In the genomic region with DNA sequence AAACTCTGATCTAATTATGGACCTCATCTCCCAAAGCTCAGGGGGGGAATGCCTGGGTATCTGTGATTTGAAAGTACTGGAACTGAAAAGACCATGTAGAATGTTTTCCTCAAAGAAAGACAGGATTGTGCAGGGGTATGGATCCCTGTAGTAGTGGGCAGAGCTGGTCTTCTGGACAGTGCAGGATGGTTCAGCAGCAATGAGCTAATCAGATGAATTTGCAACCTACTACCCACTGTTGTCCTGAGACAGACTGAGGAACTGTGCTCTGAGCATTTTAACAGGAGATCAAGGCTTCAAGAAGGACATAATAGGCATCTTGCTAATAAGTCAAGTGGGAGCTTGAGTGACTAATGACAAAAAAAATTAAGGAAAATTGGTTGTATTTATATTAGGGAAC, we compare ENCODE assay signal across 19 cellular contexts.
DNase-seq lines count a peak whose midpoint lies in the region; ATAC-seq, FAIRE-seq and TF ChIP-seq lines count a peak whose summit lies in the region.
"Had no signal": no experiment of that assay in that cellular context is flagged by ENCODE, and none has a peak within 500 bp of the region (broad histone marks: within the 10 kb centered on the region; RNA-seq: fewer than 3 reads in every experiment).

No MANE protein-coding gene starts in this region.

- no peak for FAIRE-seq in K562 (lab: Jason Lieb, UNC)
- FAIRE-seq: bronchial epithelial cell had no signal

- H4K20me1 ChIP-seq in K562 (replicated peaks; ENCODE audit: control insufficient read depth, insufficient read depth, low read length) (no peaks in the 10 kb centered on the region), SK-N-SH (ENCODE audit: insufficient read depth) (no peaks in the 10 kb centered on the region)

- no peak for TF ChIP-seq POLR2A in K562 (conservative IDR thresholded peaks at IDR 0.05)

- no TSS peak for BruUV-seq in K562 (replicated peaks; lab: Mats Ljungman, UMichigan)

- H3K79me2 ChIP-seq in K562 (ENCODE audit: control insufficient read depth, insufficient read depth, low read length) (no peaks in the 10 kb centered on the region), SK-N-SH (ENCODE audit: insufficient read depth) (no peaks in the 10 kb centered on the region)

- H3K27me3 Mint-ChIP-seq in activated T-cell treated with anti-CD3 and anti-CD28 coated beads, Interleukin-2, amount 50 U/mL, for 24 hours = no peaks in the 10 kb centered on the region
- H3K27me3 Mint-ChIP-seq in natural killer cell (ENCODE audit: low read depth in 2 of 2) = no peaks in the 10 kb centered on the region

- H3K9me2 ChIP-seq in SK-N-SH = no peaks in the 10 kb centered on the region

- CTCF ChIA-PET in K562 (lab: Yijun Ruan, JAX; ENCODE audit: low intra/inter-chr PET ratio) (interaction anchor here (0.5 kb wide), 1 partner anchor 43 kb away, joined by 3 read pairs; no protein-coding TSS in a partner anchor), SK-N-SH (lab: Yijun Ruan, JAX) (no interaction called here)

- intact Hi-C loops in K562 (cut with micrococcal nuclease) = loop anchor here (5.0 kb wide), 1 partner anchor 45 kb away; no protein-coding TSS in a partner anchor
- intact Hi-C loops in natural killer cell (cut with micrococcal nuclease) = no loop called here

- H3K9me3 Mint-ChIP-seq in activated T-cell treated with anti-CD3 and anti-CD28 coated beads, Interleukin-2, amount 50 U/mL, for 24 hours = no peaks in the 10 kb centered on the region
- H3K9me3 Mint-ChIP-seq in natural killer cell = no peaks in the 10 kb centered on the region

- POLR2A ChIA-PET in K562 (lab: Yijun Ruan, JAX) (interaction anchor here (0.9 to 1.5 kb wide), 6 partner anchors 9 to 151 kb away, joined by 3 to 5 read pairs (median 3); no protein-coding TSS in a partner anchor), SK-N-SH (lab: Yijun Ruan, JAX) (no interaction called here)

- H3K27ac ChIP-seq in K562 (ENCODE audit: extremely low read depth, low read depth, low read length) (peak overlapping the region; percentile 63), SK-N-SH (ENCODE audit: low read depth in 2 of 2, low read length in 1 of 2) (no peak overlapping the region)
- H3K27ac ChIP-seq: A549, RWPE1, uterus had no signal

- TF ChIP-seq CTCF in K562 (IDR thresholded peaks at IDR 0.05 in 2 of 3, conservative IDR thresholded peaks at IDR 0.05 in 1 of 3; ENCODE audit: insufficient read depth in 2 of 3, low read depth in 1 of 3, low read length in 3 of 3) (no peak), natural killer cell (IDR thresholded peaks at IDR 0.05) (no peak), SK-N-SH (IDR thresholded peaks at IDR 0.05) (no peak)

- peak overlapping the region; percentile 92 for H3K27ac Mint-ChIP-seq in activated T-cell treated with anti-CD3 and anti-CD28 coated beads, Interleukin-2, amount 50 U/mL, for 24 hours
- peak overlapping the region; percentile 50 to 84 for H3K27ac Mint-ChIP-seq in natural killer cell

- H3K4me3 Mint-ChIP-seq in activated T-cell treated with anti-CD3 and anti-CD28 coated beads, Interleukin-2, amount 50 U/mL, for 24 hours = peak overlapping the region; percentile 54
- peak overlapping the region; percentile 1 for H3K4me3 Mint-ChIP-seq in natural killer cell

- no peak for DNase-seq in activated T-cell treated with anti-CD3 and anti-CD28 coated beads, Interleukin-2, amount 50 U/mL, for 24 hours
- DNase-seq in activated T-cell treated with anti-CD3 and anti-CD28 coated beads for 4 hours (no peak), OCI-M1 (lab: John Stamatoyannopoulos, UW) (peak; percentile 53), K562 (ENCODE audit: extremely low read depth in 1 of 4, low spot score in 3 of 4) (no peak), natural killer cell (no peak), NCI-H82 (lab: John Stamatoyannopoulos, UW) (no peak), SK-N-SH (no peak)
- DNase-seq: cortex of kidney; NCI-H1105; NCI-H2081 treated with DMSO at 0.1 percent for 48 hours; NCI-H510A treated with DMSO at 0.1 percent for 48 hours; stimulated activated CD4-positive, alpha-beta T cell treated with anti-CD3 and anti-CD28 coated beads, Interleukin-4, amount 100 ng/mL, for 1 hour; T1000; uterus had no signal

- H3K9me3 ChIP-seq in K562 (replicated peaks; ENCODE audit: control insufficient read depth, insufficient read depth, low read depth, low read length) (no peaks in the 10 kb centered on the region), SK-N-SH (no peaks in the 10 kb centered on the region)
- H3K9me3 ChIP-seq: A549; BLaER1 treated with 17β-estradiol and CSF1 and Interleukin-3, amounts not matched to agents 10 nM and 100 nM; uterus had no signal

- in situ Hi-C loops in K562 (cut with MboI) = no loop called here

- H3F3A ChIP-seq in SK-N-SH (replicated peaks; ENCODE audit: insufficient read depth) = no peaks in the 10 kb centered on the region

- peak; percentile 77 for ATAC-seq in K562
- no peak for ATAC-seq in natural killer cell
- ATAC-seq in HG03354 (IDR thresholded peaks at IDR 0.05; ENCODE audit: poor library complexity, severe bottlenecking, unreplicated experiment) = no peak
- ATAC-seq: A549 had no signal

- TF ChIP-seq EP300 in K562 (IDR thresholded peaks at IDR 0.05; ENCODE audit: low read length) (no peak), SK-N-SH (IDR thresholded peaks at IDR 0.05; ENCODE audit: borderline replicate concordance in 1 of 2, low read depth in 1 of 2, low read length in 1 of 2) (no peak)

- H3K36me3 ChIP-seq in K562 (ENCODE audit: control insufficient read depth, insufficient read depth, low read length) (no peaks in the 10 kb centered on the region; the same call in 2 of the 3 replicates), SK-N-SH (replicated peaks in 1 of 2; ENCODE audit: control insufficient read depth in 1 of 2, insufficient read depth in 2 of 2, low read length in 1 of 2) (no peaks in the 10 kb centered on the region)
- H3K36me3 ChIP-seq: uterus had no signal

- no peak overlapping the region for H3K4me3 ChIP-seq in K562
- no peak overlapping the region for H3K4me3 ChIP-seq in SK-N-SH (ENCODE audit: low read depth in 2 of 2, low read length in 1 of 2)
- H3K4me3 ChIP-seq: A549; BLaER1 treated with 17β-estradiol and CSF1 and Interleukin-3, amounts not matched to agents 10 nM and 100 nM; uterus had no signal

- H2AFZ ChIP-seq in K562 (ENCODE audit: low read depth, low read length) (peak overlapping the region; percentile 89), SK-N-SH (ENCODE audit: low read depth) (no peak overlapping the region)

- H3K4me2 ChIP-seq in K562 (ENCODE audit: insufficient read depth, low read length) = peak overlapping the region; percentile 35; the same call in 1 of the 2 replicates
- H3K4me2 ChIP-seq in SK-N-SH = no peak overlapping the region
- H3K4me2 ChIP-seq: A549 had no signal

- H3K9me1 ChIP-seq in K562 (ENCODE audit: control insufficient read depth, insufficient read depth, low read length) = no peaks in the 10 kb centered on the region

- H3K4me1 ChIP-seq in K562 (replicated peaks in 1 of 2; ENCODE audit: control insufficient read depth in 2 of 2, insufficient read depth in 2 of 2, low read length in 2 of 2) (peaks cover 0 to 35% of the 10 kb centered on the region in 2 experiments; a peak in 4 of 5 replicates), SK-N-SH (ENCODE audit: control insufficient read depth in 1 of 2, insufficient read depth in 2 of 2, low read depth in 1 of 2, low read length in 1 of 2) (no peaks in the 10 kb centered on the region)
- H3K4me1 ChIP-seq: A549 had no signal

- H3K27me3 ChIP-seq in K562 (ENCODE audit: control insufficient read depth in 2 of 2, insufficient read depth in 2 of 2, low read length in 2 of 2) = no peaks in the 10 kb centered on the region
- peaks cover 61% of the 10 kb centered on the region; the same call in 1 of the 2 replicates for H3K27me3 ChIP-seq in SK-N-SH (ENCODE audit: insufficient read depth)
- H3K27me3 ChIP-seq: BLaER1 treated with 17β-estradiol and CSF1 and Interleukin-3, amounts not matched to agents 10 nM and 100 nM; uterus had no signal

- H3K36me3 Mint-ChIP-seq in activated T-cell treated with anti-CD3 and anti-CD28 coated beads, Interleukin-2, amount 50 U/mL, for 24 hours (ENCODE audit: low read depth) = peaks cover 8% of the 10 kb centered on the region
- H3K36me3 Mint-ChIP-seq in natural killer cell = peaks cover 6% of the 10 kb centered on the region

- H3K9ac ChIP-seq in K562 (ENCODE audit: insufficient read depth in 1 of 2, low read depth in 2 of 2, low read length in 2 of 2) (peak overlapping the region in 1 of 2 experiments; percentile 40; a peak in 1 of 4 replicates), SK-N-SH (no peak overlapping the region)
- H3K9ac ChIP-seq: BLaER1 treated with 17β-estradiol and CSF1 and Interleukin-3, amounts not matched to agents 10 nM and 100 nM had no signal

- TF ChIP-seq RAD21 in K562 (CRISPR knock-in tag; conservative IDR thresholded peaks at IDR 0.05 in 1 of 2, IDR thresholded peaks at IDR 0.05 in 1 of 2) = no peak
- TF ChIP-seq RAD21 in SK-N-SH (IDR thresholded peaks at IDR 0.05; ENCODE audit: low read length) = no peak

- peaks cover 86% of the 10 kb centered on the region for H3K4me1 Mint-ChIP-seq in activated T-cell treated with anti-CD3 and anti-CD28 coated beads, Interleukin-2, amount 50 U/mL, for 24 hours (ENCODE audit: low read depth)
- peaks cover 70 to 73% of the 10 kb centered on the region in 2 donors for H3K4me1 Mint-ChIP-seq in natural killer cell

TF ChIP-seq in K562, 482 proteins besides CTCF, POLR2A, EP300 and RAD21 (continues in another document):
- TF ChIP-seq KLF1 (tag; IDR thresholded peaks at IDR 0.05) = 0 out of 2 replicates have a peak, but pooled peaks have one; percentile 19

TF ChIP-seq in SK-N-SH, 30 proteins besides CTCF, POLR2A, EP300 and RAD21 (continues in another document):
- TF ChIP-seq, protein P1, sequence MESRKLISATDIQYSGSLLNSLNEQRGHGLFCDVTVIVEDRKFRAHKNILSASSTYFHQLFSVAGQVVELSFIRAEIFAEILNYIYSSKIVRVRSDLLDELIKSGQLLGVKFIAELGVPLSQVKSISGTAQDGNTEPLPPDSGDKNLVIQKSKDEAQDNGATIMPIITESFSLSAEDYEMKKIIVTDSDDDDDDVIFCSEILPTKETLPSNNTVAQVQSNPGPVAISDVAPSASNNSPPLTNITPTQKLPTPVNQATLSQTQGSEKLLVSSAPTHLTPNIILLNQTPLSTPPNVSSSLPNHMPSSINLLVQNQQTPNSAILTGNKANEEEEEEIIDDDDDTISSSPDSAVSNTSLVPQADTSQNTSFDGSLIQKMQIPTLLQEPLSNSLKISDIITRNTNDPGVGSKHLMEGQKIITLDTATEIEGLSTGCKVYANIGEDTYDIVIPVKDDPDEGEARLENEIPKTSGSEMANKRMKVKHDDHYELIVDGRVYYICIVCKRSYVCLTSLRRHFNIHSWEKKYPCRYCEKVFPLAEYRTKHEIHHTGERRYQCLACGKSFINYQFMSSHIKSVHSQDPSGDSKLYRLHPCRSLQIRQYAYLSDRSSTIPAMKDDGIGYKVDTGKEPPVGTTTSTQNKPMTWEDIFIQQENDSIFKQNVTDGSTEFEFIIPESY (IDR thresholded peaks at IDR 0.05; ENCODE audit: borderline replicate concordance, low read depth) = no peak
- TF ChIP-seq TAF1 (IDR thresholded peaks at IDR 0.05; ENCODE audit: borderline replicate concordance, low read depth, low read length) = no peak
- TF ChIP-seq RFX5 (IDR thresholded peaks at IDR 0.05; ENCODE audit: low read length) = no peak
- no peak for TF ChIP-seq EZH2phosphoT487 (IDR thresholded peaks at IDR 0.05; ENCODE audit: borderline replicate concordance, low read depth)
- no peak for TF ChIP-seq NFIC (IDR thresholded peaks at IDR 0.05; ENCODE audit: borderline replicate concordance)
- no peak for TF ChIP-seq ELF1 (IDR thresholded peaks at IDR 0.05)
